8 cellular contexts compared by ENCODE assay signal in the genomic region with DNA sequence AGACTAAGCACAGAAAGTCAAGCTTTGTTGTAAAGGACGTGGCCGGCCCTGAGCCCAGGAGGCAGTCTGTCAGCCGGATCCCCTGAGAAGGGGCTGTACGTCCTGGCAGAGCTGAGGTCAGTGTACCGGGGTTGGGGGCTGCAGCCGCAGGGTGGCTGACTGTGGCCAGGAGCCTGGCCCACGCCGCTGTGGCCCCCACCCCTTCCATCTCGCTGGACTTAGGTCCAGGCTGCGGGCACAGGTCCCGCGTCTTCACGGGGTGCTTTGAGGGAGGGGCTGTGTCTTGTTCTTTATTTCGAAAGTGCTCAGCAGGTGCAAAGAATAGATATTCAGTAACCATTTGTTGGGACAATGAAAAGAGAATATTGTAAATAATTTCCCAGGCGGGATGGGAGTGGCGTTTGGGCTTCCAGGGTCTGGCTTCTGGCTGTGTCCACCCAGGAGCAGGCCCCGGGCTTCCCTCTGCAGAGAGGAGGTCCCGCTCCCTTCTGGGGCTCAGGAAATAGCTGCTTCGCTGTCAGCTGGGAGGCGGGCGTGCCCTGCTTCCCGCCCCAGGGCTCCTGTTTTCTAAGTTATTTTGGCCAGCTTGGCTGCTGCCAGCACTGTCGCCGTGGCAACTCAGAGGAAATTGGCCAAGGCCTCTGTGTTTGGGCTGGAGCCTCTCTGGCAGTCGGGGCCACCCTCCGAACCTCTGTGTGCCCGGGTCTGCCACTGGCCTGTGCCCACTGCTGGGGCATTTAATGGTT. TPM values are rescaled to one million over a fixed set of nuclear protein-coding genes. Genes with fewer than 3 reads are reported as not detected.
DNase-seq lines count a peak whose midpoint lies in the region; ATAC-seq, FAIRE-seq and TF ChIP-seq lines count a peak whose summit lies in the region.

No MANE protein-coding gene starts in this region.

- H3K27me3 ChIP-seq in CD4-positive, alpha-beta T cell (ENCODE audit: control insufficient read depth, insufficient read depth, low read length), result no peaks in the 10 kb centered on the region
- no peaks in the 10 kb centered on the region for H3K27me3 ChIP-seq in naive thymus-derived CD4-positive, alpha-beta T cell (ENCODE audit: control insufficient read depth in 2 of 2, insufficient read depth in 2 of 2, low read length in 2 of 2)

- H3K9me3 Mint-ChIP-seq in CD4-positive, alpha-beta T cell, result no peaks in the 10 kb centered on the region
- no peaks in the 10 kb centered on the region for H3K9me3 Mint-ChIP-seq in effector memory CD8-positive, alpha-beta T cell
- peaks cover 0 to 4% (median 0%) of the 10 kb centered on the region in 11 donors for H3K9me3 Mint-ChIP-seq in naive thymus-derived CD4-positive, alpha-beta T cell

- peaks cover 72% of the 10 kb centered on the region for H3K79me2 ChIP-seq in OCI-LY7 (ENCODE audit: insufficient read depth, low read depth, low read length)

- TF ChIP-seq POLR2A in GM12891 (IDR thresholded peaks at IDR 0.05; ENCODE audit: low read depth, low read length), result no peak

- peaks cover 70% of the 10 kb centered on the region for H3K4me1 Mint-ChIP-seq in CD4-positive, alpha-beta T cell (ENCODE audit: low read depth)
- H3K4me1 Mint-ChIP-seq in effector memory CD8-positive, alpha-beta T cell (ENCODE audit: low read depth in 2 of 2), result peaks cover 47 to 54% of the 10 kb centered on the region in 2 donors
- H3K4me1 Mint-ChIP-seq in naive thymus-derived CD4-positive, alpha-beta T cell, result peaks cover 51 to 83% (median 66%) of the 10 kb centered on the region in 7 donors

- no peaks in the 10 kb centered on the region for H3K27me3 Mint-ChIP-seq in CD4-positive, alpha-beta T cell
- H3K27me3 Mint-ChIP-seq in effector memory CD8-positive, alpha-beta T cell, result no peaks in the 10 kb centered on the region
- no peaks in the 10 kb centered on the region for H3K27me3 Mint-ChIP-seq in naive thymus-derived CD4-positive, alpha-beta T cell

- peak overlapping the region; percentile 73 for H3K4me3 ChIP-seq in OCI-LY7 (ENCODE audit: low read depth, low read length, poor library complexity, severe bottlenecking)
- H3K4me3 ChIP-seq in naive thymus-derived CD4-positive, alpha-beta T cell (ENCODE audit: low read length), result peak overlapping the region; percentile 61

- H3K36me3 ChIP-seq in OCI-LY7 (ENCODE audit: insufficient read depth, low read length), result peaks cover 19% of the 10 kb centered on the region
- no peaks in the 10 kb centered on the region for H3K36me3 ChIP-seq in naive thymus-derived CD4-positive, alpha-beta T cell (ENCODE audit: control insufficient read depth in 2 of 3, insufficient read depth in 3 of 3, low read length in 3 of 3)

- 0 out of 2 replicates have a peak, but pooled peaks cover 4% of the 10 kb centered on the region for H4K20me1 ChIP-seq in OCI-LY7 (ENCODE audit: insufficient read depth, low read length)

- no peaks in the 10 kb centered on the region for H3K9me3 ChIP-seq in CD4-positive, alpha-beta T cell (ENCODE audit: control insufficient read depth, low read length)
- no peaks in the 10 kb centered on the region for H3K9me3 ChIP-seq in OCI-LY7 (ENCODE audit: low read length)
- H3K9me3 ChIP-seq in naive thymus-derived CD4-positive, alpha-beta T cell (ENCODE audit: control insufficient read depth in 2 of 3, low read length in 3 of 3), result no peaks in the 10 kb centered on the region

- no peak for DNase-seq in CD4-positive, alpha-beta T cell
- DNase-seq in OCI-LY7 (ENCODE audit: low spot score) (no peak), NCI-H2029 treated with DMSO at 0.1 percent for 48 hours (lab: John Stamatoyannopoulos, UW) (no peak), GM10248 (ENCODE audit: extremely low spot score) (no peak), NCI-H2107 treated with DMSO at 0.1 percent for 48 hours (lab: John Stamatoyannopoulos, UW; ENCODE audit: unreplicated experiment) (no peak), GM12891 (ENCODE audit: insufficient read length, low spot score) (no peak)
- DNase-seq in effector memory CD8-positive, alpha-beta T cell, result no peak
- peak in 4 of 9 donors; percentile 32 to 45 (median 40) for DNase-seq in naive thymus-derived CD4-positive, alpha-beta T cell

- H3K4me3 Mint-ChIP-seq in CD4-positive, alpha-beta T cell, result peak overlapping the region; percentile 90
- peak overlapping the region; percentile 58 to 83 for H3K4me3 Mint-ChIP-seq in effector memory CD8-positive, alpha-beta T cell
- H3K4me3 Mint-ChIP-seq in naive thymus-derived CD4-positive, alpha-beta T cell, result peak overlapping the region; percentile 89 to 98 (median 92)

- POLR2A ChIA-PET in CD4-positive, alpha-beta T cell (lab: Charles Lee), result interaction anchor here (0.8 to 4.2 kb wide), 8 partner anchors 10 to 198 kb away, joined by 3 to 51 read pairs (median 4); no protein-coding TSS in a partner anchor
- POLR2A ChIA-PET in OCI-LY7 (lab: Charles Lee), result interaction anchor here (0.9 to 1.6 kb wide), 3 partner anchors 89 to 121 kb away, joined by 3 to 4 read pairs (median 3); no protein-coding TSS in a partner anchor
- POLR2A ChIA-PET in naive thymus-derived CD4-positive, alpha-beta T cell (lab: Charles Lee), result interaction anchor here (0.6 to 7.8 kb wide), 9 partner anchors 10 to 547 kb away, joined by 3 to 62 read pairs (median 6); no protein-coding TSS in a partner anchor
- POLR2A ChIA-PET in GM10248 (lab: Yijun Ruan, JAX), result no interaction called here

- FAIRE-seq in GM12891 (lab: Jason Lieb, UNC), result no peak

- H3K4me2 ChIP-seq in OCI-LY7 (ENCODE audit: low read length), result peak overlapping the region; percentile 98

- peaks cover 64% of the 10 kb centered on the region for H3K36me3 Mint-ChIP-seq in CD4-positive, alpha-beta T cell (ENCODE audit: low read depth)
- H3K36me3 Mint-ChIP-seq in effector memory CD8-positive, alpha-beta T cell (ENCODE audit: insufficient read depth), result peaks cover 48% of the 10 kb centered on the region
- peaks cover 0 to 20% (median 5%) of the 10 kb centered on the region in 5 donors for H3K36me3 Mint-ChIP-seq in naive thymus-derived CD4-positive, alpha-beta T cell

- peak overlapping the region; percentile 92 for H3K27ac ChIP-seq in CD4-positive, alpha-beta T cell (ENCODE audit: low read depth, low read length)
- H3K27ac ChIP-seq in OCI-LY7 (ENCODE audit: low read depth, low read length, poor library complexity, severe bottlenecking), result peak overlapping the region; percentile 76
- H3K27ac ChIP-seq in naive thymus-derived CD4-positive, alpha-beta T cell (ENCODE audit: low read depth, low read length), result peak overlapping the region; percentile 92

- TF ChIP-seq CTCF in CD4-positive, alpha-beta T cell (IDR thresholded peaks at IDR 0.05), result no peak
- no peak for TF ChIP-seq CTCF in OCI-LY7 (conservative IDR thresholded peaks at IDR 0.05; ENCODE audit: low read length)
- TF ChIP-seq CTCF in GM10248 (IDR thresholded peaks at IDR 0.05; ENCODE audit: control extremely low read depth, extremely low read depth, low read depth, missing control alignments), result no peak

- H2AFZ ChIP-seq in OCI-LY7 (ENCODE audit: low read length), result no peak overlapping the region

- no TSS peak for BruUV-seq in OCI-LY7 (replicated peaks; lab: Mats Ljungman, UMichigan)

- intact Hi-C loops in CD4-positive, alpha-beta T cell (cut with DNase I, micrococcal nuclease), result loop anchor here in 1 of 2 experiments (10.0 kb wide), 1 partner anchor 632 kb away; a partner anchor contains a TSS
- intact Hi-C loops in OCI-LY7 (cut with micrococcal nuclease; ENCODE audit: unreplicated experiment), result no loop called here
- intact Hi-C loops in naive thymus-derived CD4-positive, alpha-beta T cell (cut with micrococcal nuclease), result loop anchor here (1.0 to 10.0 kb wide), 3 partner anchors 9 to 582 kb away; a partner anchor contains a TSS

- no peak for ATAC-seq in CD4-positive, alpha-beta T cell (ENCODE audit: poor library complexity)
- ATAC-seq in effector memory CD8-positive, alpha-beta T cell (replicated peaks), result no peak
- ATAC-seq in naive thymus-derived CD4-positive, alpha-beta T cell, result no peak

- H3K4me1 ChIP-seq in OCI-LY7 (ENCODE audit: insufficient read depth, low read length, poor library complexity, severe bottlenecking), result peaks cover 58% of the 10 kb centered on the region
- H3K4me1 ChIP-seq in naive thymus-derived CD4-positive, alpha-beta T cell (ENCODE audit: control insufficient read depth in 2 of 2, insufficient read depth in 2 of 2, low read length in 2 of 2), result peaks cover 34 to 54% of the 10 kb centered on the region in 2 donors

- no peaks in the 10 kb centered on the region for H3K9me2 ChIP-seq in OCI-LY7 (ENCODE audit: insufficient read depth, low read length)

- peak overlapping the region; percentile 96 for H3K27ac Mint-ChIP-seq in CD4-positive, alpha-beta T cell
- peak overlapping the region; percentile 84 to 94 for H3K27ac Mint-ChIP-seq in effector memory CD8-positive, alpha-beta T cell
- peak overlapping the region; percentile 96 to 100 (median 99) for H3K27ac Mint-ChIP-seq in naive thymus-derived CD4-positive, alpha-beta T cell

- CTCF ChIA-PET in CD4-positive, alpha-beta T cell (lab: Charles Lee), result no interaction called here
- CTCF ChIA-PET in OCI-LY7 (lab: Charles Lee; ENCODE audit: unreplicated experiment), result no interaction called here
- CTCF ChIA-PET in naive thymus-derived CD4-positive, alpha-beta T cell (lab: Charles Lee), result interaction anchor here (0.6 to 2.7 kb wide), 5 partner anchors 22 to 240 kb away, joined by 3 to 15 read pairs (median 6); no protein-coding TSS in a partner anchor
- CTCF ChIA-PET in GM10248 (lab: Yijun Ruan, JAX), result interaction anchor here (0.7 to 3.0 kb wide), 4 partner anchors 22 to 127 kb away, joined by 3 to 8 read pairs (median 3); no protein-coding TSS in a partner anchor

TF ChIP-seq in GM12891, 5 proteins besides CTCF, POLR2A, EP300 and RAD21:
- TF ChIP-seq SPI1 (IDR thresholded peaks at IDR 0.05; ENCODE audit: low read depth, low read length), result no peak
TF ChIP-seq in GM12891: peak in this region for 0.

RNA-seq across cellular contexts. Expression of a gene that starts 7.4 kb away (rescaled TPM):
- total RNA-seq in CD4-positive, alpha-beta T cell, result 100 to 1,000 TPM; 107 to 113 TPM
- 15.3 and 23.6 TPM in 2 replicates for total RNA-seq in OCI-LY7 (2014; rRNA removed; shearing (Covaris generic))
- total RNA-seq in OCI-LY7 (2022), result 50.4 and 54.3 TPM in 2 replicates
- 10 to 100 TPM; 44.3 to 87.2 (median 53.8) TPM for total RNA-seq in naive thymus-derived CD4-positive, alpha-beta T cell
- 10 to 100 TPM; 27.1 to 49.9 TPM for polyA plus RNA-seq in naive thymus-derived CD4-positive, alpha-beta T cell
- 34.8 TPM for polyA plus RNA-seq in GM12891 (2012; ENCODE audit: low read depth, missing spikeins)

Comparison
In these comparisons a context has a peak if more than half of its experiments do, and no peak if none do; other contexts are left out.
1. CTCF ChIA-PET loops: an anchor here in naive thymus-derived CD4-positive, alpha-beta T cell (0.6 to 2.7 kb wide) and GM10248 (0.7 to 3.0 kb wide); none called in CD4-positive, alpha-beta T cell and OCI-LY7.